Comparison of ENCODE assay signal across 23 cellular contexts in genomic region chr4:21327976-21328700, GRCh38.
DNase-seq lines count a peak whose midpoint lies in the region; ATAC-seq, FAIRE-seq and TF ChIP-seq lines count a peak whose summit lies in the region.
"Had no signal": no experiment of that assay in that cellular context is flagged by ENCODE, and none has a peak within 500 bp of the region (broad histone marks: within the 10 kb centered on the region; RNA-seq: fewer than 3 reads in every experiment).

No MANE protein-coding gene starts in this region.

- H3K27me3 ChIP-seq in bronchial epithelial cell (ENCODE audit: control insufficient read depth, insufficient read depth, low read length) (no peaks in the 10 kb centered on the region), foreskin keratinocyte (no peaks in the 10 kb centered on the region), mesendoderm (ENCODE audit: insufficient read depth, low read length, poor library complexity) (no peaks in the 10 kb centered on the region)
- H3K27me3 ChIP-seq: BLaER1 had no signal

- WGBS in mesendoderm (ENCODE audit: extremely low coverage, insufficient coverage, low lambda C conversion rate): no CpG with 5 or more reads among the region's 3 CpGs

- no peak overlapping the region for H2AK5ac ChIP-seq in mesendoderm (ENCODE audit: low read length)

- H3K9ac ChIP-seq in mesendoderm (ENCODE audit: low read length): no peak overlapping the region
- H3K9ac ChIP-seq: BLaER1 had no signal

- no peaks in the 10 kb centered on the region for H3K4me1 Mint-ChIP-seq in activated CD4-positive, alpha-beta T cell treated with anti-CD3 and anti-CD28 coated beads, Interleukin-2, amount 10 ng/mL, durations not matched to agents 24 days and 14 days
- H3K4me1 Mint-ChIP-seq in activated T-helper 2 cell treated with anti-CD3 and anti-CD28 coated beads, Interferon-gamma antibody, Interleukin-2, Interleukin-4, amounts not matched to agents 10 μg/mL and 5 μg/mL and 100 μg/mL, durations not matched to agents 14 hours and 24 hours and 36 hours (ENCODE audit: low read depth): no peaks in the 10 kb centered on the region
- H3K4me1 Mint-ChIP-seq: B cell; CD4-positive, CD25-positive, alpha-beta regulatory T cell; GM23338; H9 had no signal

- no peaks in the 10 kb centered on the region for H3K4me1 ChIP-seq in foreskin keratinocyte
- no peaks in the 10 kb centered on the region for H3K4me1 ChIP-seq in mesendoderm (ENCODE audit: control insufficient read depth, low read depth, low read length)
- H3K4me1 ChIP-seq: BLaER1 had no signal

- H3K27me3 Mint-ChIP-seq in activated CD4-positive, alpha-beta T cell treated with anti-CD3 and anti-CD28 coated beads, Interleukin-2, amount 10 ng/mL, durations not matched to agents 24 days and 14 days: no peaks in the 10 kb centered on the region
- no peaks in the 10 kb centered on the region for H3K27me3 Mint-ChIP-seq in activated T-helper 2 cell treated with anti-CD3 and anti-CD28 coated beads, Interferon-gamma antibody, Interleukin-2, Interleukin-4, amounts not matched to agents 10 μg/mL and 5 μg/mL and 100 μg/mL, durations not matched to agents 14 hours and 24 hours and 36 hours (ENCODE audit: low read depth)
- H3K27me3 Mint-ChIP-seq: B cell; CD4-positive, CD25-positive, alpha-beta regulatory T cell had no signal

- no peak overlapping the region for H2BK5ac ChIP-seq in mesendoderm (ENCODE audit: low read length)

- no peaks in the 10 kb centered on the region for H3K79me2 ChIP-seq in mesendoderm (ENCODE audit: control insufficient read depth, insufficient read depth, low read length)

- H3K9me3 Mint-ChIP-seq in activated CD4-positive, alpha-beta T cell treated with anti-CD3 and anti-CD28 coated beads, Interleukin-2, amount 10 ng/mL, durations not matched to agents 24 days and 14 days: peaks cover 4% of the 10 kb centered on the region
- peaks cover 44% of the 10 kb centered on the region for H3K9me3 Mint-ChIP-seq in activated T-helper 2 cell treated with anti-CD3 and anti-CD28 coated beads, Interferon-gamma antibody, Interleukin-2, Interleukin-4, amounts not matched to agents 10 μg/mL and 5 μg/mL and 100 μg/mL, durations not matched to agents 14 hours and 24 hours and 36 hours

- H3K4me3 Mint-ChIP-seq in activated CD4-positive, alpha-beta T cell treated with anti-CD3 and anti-CD28 coated beads, Interleukin-2, amount 10 ng/mL, durations not matched to agents 24 days and 14 days: no peak overlapping the region
- no peak overlapping the region for H3K4me3 Mint-ChIP-seq in activated T-helper 2 cell treated with anti-CD3 and anti-CD28 coated beads, Interferon-gamma antibody, Interleukin-2, Interleukin-4, amounts not matched to agents 10 μg/mL and 5 μg/mL and 100 μg/mL, durations not matched to agents 14 hours and 24 hours and 36 hours (ENCODE audit: low read depth)
- H3K4me3 Mint-ChIP-seq: B cell; CD4-positive, CD25-positive, alpha-beta regulatory T cell; CD8-positive, alpha-beta T cell; GM23338; H9 had no signal

- H3K36me3 Mint-ChIP-seq in activated CD4-positive, alpha-beta T cell treated with anti-CD3 and anti-CD28 coated beads, Interleukin-2, amount 10 ng/mL, durations not matched to agents 24 days and 14 days (ENCODE audit: low read depth): no peaks in the 10 kb centered on the region
- H3K36me3 Mint-ChIP-seq in activated T-helper 2 cell treated with anti-CD3 and anti-CD28 coated beads, Interferon-gamma antibody, Interleukin-2, Interleukin-4, amounts not matched to agents 10 μg/mL and 5 μg/mL and 100 μg/mL, durations not matched to agents 14 hours and 24 hours and 36 hours (ENCODE audit: low read depth): no peaks in the 10 kb centered on the region
- H3K36me3 Mint-ChIP-seq: CD4-positive, CD25-positive, alpha-beta regulatory T cell; CD8-positive, alpha-beta T cell had no signal

- no peak for FAIRE-seq in bronchial epithelial cell (lab: Jason Lieb, UNC)
- FAIRE-seq: A204.1, GM12878 had no signal

- no peak overlapping the region for H3K18ac ChIP-seq in mesendoderm (ENCODE audit: low read length)

- peak; percentile 23 for ATAC-seq in foreskin keratinocyte
- ATAC-seq: CD8-positive, alpha-beta T cell; GM12878; GM23338; HCT116 had no signal

- no peak overlapping the region for H2BK15ac ChIP-seq in mesendoderm (replicated peaks; ENCODE audit: low read depth)

- H4K5ac ChIP-seq in mesendoderm (ENCODE audit: low read length): no peak overlapping the region

- H3K56ac ChIP-seq in mesendoderm (ENCODE audit: low read length): no peak overlapping the region

- H3K4ac ChIP-seq in mesendoderm (ENCODE audit: low read depth, low read length): peak overlapping the region; percentile 7

- H3K4me2 ChIP-seq in mesendoderm (ENCODE audit: low read length): no peak overlapping the region
- H3K4me2 ChIP-seq: BLaER1, GM23338 had no signal

- intact Hi-C loops in activated CD4-positive, alpha-beta T cell treated with anti-CD3 and anti-CD28 coated beads, Interleukin-2, amount 10 ng/mL, durations not matched to agents 24 days and 14 days (cut with micrococcal nuclease): no loop called here
- intact Hi-C loops in activated T-helper 2 cell treated with anti-CD3 and anti-CD28 coated beads, Interferon-gamma antibody, Interleukin-2, Interleukin-4, amounts not matched to agents 10 μg/mL and 5 μg/mL and 100 μg/mL, durations not matched to agents 14 hours and 24 hours and 36 hours (cut with micrococcal nuclease): no loop called here

- DNase-seq in activated CD4-positive, alpha-beta T cell treated with anti-CD3 and anti-CD28 coated beads, Interleukin-2, amount 10 ng/mL, durations not matched to agents 24 days and 14 days: peak; percentile 15
- no peak for DNase-seq in activated CD4-positive, alpha-beta T cell treated with anti-CD3 and anti-CD28 coated beads for 48 hours
- DNase-seq in bronchial epithelial cell (ENCODE audit: low read depth) (peak; percentile 12), foreskin keratinocyte (peak; percentile 53 to 72), mesendoderm (no peak), NCI-H2107 treated with DMSO at 0.1 percent for 48 hours (lab: John Stamatoyannopoulos, UW; ENCODE audit: unreplicated experiment) (no peak), caudate nucleus (lab: John Stamatoyannopoulos, UW) (no peak)
- no peak for DNase-seq in activated T-helper 2 cell treated with anti-CD3 and anti-CD28 coated beads, Interferon-gamma antibody, Interleukin-2, Interleukin-4, amounts not matched to agents 10 μg/mL and 5 μg/mL and 100 μg/mL, durations not matched to agents 14 hours and 24 hours and 36 hours (ENCODE audit: low spot score)
- DNase-seq: CD4-positive, CD25-positive, alpha-beta regulatory T cell; CD8-positive, alpha-beta T cell; DMS 273 treated with DMSO at 0.1 percent for 48 hours; DMS79; EL; GDM1; H9 had no signal

- H3K27ac ChIP-seq in foreskin keratinocyte (no peak overlapping the region), mesendoderm (ENCODE audit: low read depth, low read length) (no peak overlapping the region), caudate nucleus (ENCODE audit: low read depth, low read length) (no peak overlapping the region)
- H3K27ac ChIP-seq: 22Rv1, BLaER1, C4-2B had no signal

- H3K4me3 ChIP-seq in bronchial epithelial cell (ENCODE audit: low read depth, low read length) (no peak overlapping the region), mesendoderm (ENCODE audit: low read length) (no peak overlapping the region)
- H3K4me3 ChIP-seq: BLaER1, GM12878, GM23338 had no signal

- H2BK120ac ChIP-seq in mesendoderm (ENCODE audit: low read depth, low read length): no peak overlapping the region

- no peak overlapping the region for H3K27ac Mint-ChIP-seq in activated CD4-positive, alpha-beta T cell treated with anti-CD3 and anti-CD28 coated beads, Interleukin-2, amount 10 ng/mL, durations not matched to agents 24 days and 14 days
- no peak overlapping the region for H3K27ac Mint-ChIP-seq in activated T-helper 2 cell treated with anti-CD3 and anti-CD28 coated beads, Interferon-gamma antibody, Interleukin-2, Interleukin-4, amounts not matched to agents 10 μg/mL and 5 μg/mL and 100 μg/mL, durations not matched to agents 14 hours and 24 hours and 36 hours
- H3K27ac Mint-ChIP-seq: B cell; CD4-positive, CD25-positive, alpha-beta regulatory T cell; CD8-positive, alpha-beta T cell; GM23338 had no signal

- no peak overlapping the region for H4K8ac ChIP-seq in mesendoderm (ENCODE audit: low read depth, low read length)

- no peaks in the 10 kb centered on the region for H3K79me1 ChIP-seq in mesendoderm (ENCODE audit: low read length)

- TF ChIP-seq CTCF in bronchial epithelial cell (IDR thresholded peaks at IDR 0.05; ENCODE audit: insufficient read depth, low read length, severe bottlenecking): no peak
- no peak for TF ChIP-seq CTCF in foreskin keratinocyte (conservative IDR thresholded peaks at IDR 0.05)

- H3K36me3 ChIP-seq in bronchial epithelial cell (ENCODE audit: control insufficient read depth, insufficient read depth, low read length) (no peaks in the 10 kb centered on the region), mesendoderm (ENCODE audit: control insufficient read depth, insufficient read depth, low read length) (no peaks in the 10 kb centered on the region)
- H3K36me3 ChIP-seq: BLaER1 had no signal

- no peak overlapping the region for H3K23ac ChIP-seq in mesendoderm (ENCODE audit: low read length)

Comparison
In these comparisons a context has a peak if more than half of its experiments do, and no peak if none do; other contexts are left out.
1. DNase-seq: peak in activated CD4-positive, alpha-beta T cell treated with anti-CD3 and anti-CD28 coated beads, Interleukin-2, amount 10 ng/mL, durations not matched to agents 24 days and 14 days (single experiment), bronchial epithelial cell (single experiment) and foreskin keratinocyte (2 of 2); none in activated CD4-positive, alpha-beta T cell treated with anti-CD3 and anti-CD28 coated beads for 48 hours (single experiment), mesendoderm (single experiment), NCI-H2107 treated with DMSO at 0.1 percent for 48 hours (single experiment), caudate nucleus (0 of 61) and activated T-helper 2 cell treated with anti-CD3 and anti-CD28 coated beads, Interferon-gamma antibody, Interleukin-2, Interleukin-4, amounts not matched to agents 10 μg/mL and 5 μg/mL and 100 μg/mL, durations not matched to agents 14 hours and 24 hours and 36 hours (single experiment).